Comparison of ENCODE assay signal across 12 cellular contexts in the genomic region with DNA sequence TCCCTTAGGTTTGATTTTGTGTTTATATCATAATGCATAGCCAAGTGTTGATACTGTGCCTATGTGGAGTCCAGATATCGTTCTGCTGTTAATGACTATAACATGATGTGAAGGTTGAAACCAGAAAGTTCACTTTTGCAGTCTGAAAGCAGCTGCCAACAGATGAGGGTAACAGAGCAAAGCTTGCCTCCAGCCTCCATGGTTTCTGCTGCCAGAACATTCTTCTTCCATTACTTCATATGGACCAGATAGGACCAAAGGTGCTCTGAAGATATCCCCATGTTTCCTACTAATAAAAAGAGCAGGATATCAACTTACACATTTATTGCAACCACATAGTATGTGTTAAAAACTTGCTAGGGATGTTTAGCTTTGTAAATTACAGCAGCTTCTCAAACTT.
DNase-seq lines count a peak whose midpoint lies in the region; ATAC-seq and TF ChIP-seq lines count a peak whose summit lies in the region.
"Had no signal": no experiment of that assay in that cellular context is flagged by ENCODE, and none has a peak within 500 bp of the region (broad histone marks: within the 10 kb centered on the region; RNA-seq: fewer than 3 reads in every experiment).

No MANE protein-coding gene starts in this region.

- H4K12ac ChIP-seq in trophoblast cell (ENCODE audit: low read depth, low read length): no peak overlapping the region

- no peaks in the 10 kb centered on the region for H3K79me1 ChIP-seq in trophoblast cell (ENCODE audit: low read length)

- H3K4me1 ChIP-seq in GM23248 (ENCODE audit: insufficient read depth): peaks cover 22% of the 10 kb centered on the region
- no peaks in the 10 kb centered on the region for H3K4me1 ChIP-seq in PC-3 (ENCODE audit: insufficient read depth, low read length)
- no peaks in the 10 kb centered on the region for H3K4me1 ChIP-seq in trophoblast cell (ENCODE audit: control insufficient read depth in 1 of 2, insufficient read depth in 2 of 2, low read length in 2 of 2)
- H3K4me1 ChIP-seq: BLaER1 treated with 17β-estradiol and CSF1 and Interleukin-3, amounts not matched to agents 10 nM and 100 nM had no signal

- H2BK12ac ChIP-seq in trophoblast cell (ENCODE audit: low read length): no peak overlapping the region

- H3K9ac ChIP-seq in GM23248 (no peak overlapping the region), PC-3 (ENCODE audit: low read length) (no peak overlapping the region), trophoblast cell (ENCODE audit: low read length) (no peak overlapping the region)
- H3K9ac ChIP-seq: BLaER1 treated with 17β-estradiol and CSF1 and Interleukin-3, amounts not matched to agents 10 nM and 100 nM had no signal

- H4K20me1 ChIP-seq in GM23248 (ENCODE audit: insufficient read depth) (no peaks in the 10 kb centered on the region), PC-3 (ENCODE audit: low read length) (no peaks in the 10 kb centered on the region)
- H4K20me1 ChIP-seq: BLaER1 treated with 17β-estradiol and CSF1 and Interleukin-3, amounts not matched to agents 10 nM and 100 nM had no signal

- in situ Hi-C loops in GM23248 (cut with MboI): no loop called here

- no peak overlapping the region for H2BK5ac ChIP-seq in trophoblast cell (ENCODE audit: low read depth, low read length, poor library complexity)

- H4K8ac ChIP-seq in trophoblast cell (ENCODE audit: low read depth, low read length): no peak overlapping the region

- H3K23ac ChIP-seq in trophoblast cell (ENCODE audit: low read length): no peak overlapping the region

- H2BK120ac ChIP-seq in trophoblast cell (ENCODE audit: insufficient read depth, low read length, poor library complexity): no peak overlapping the region

- H3K18ac ChIP-seq in trophoblast cell (ENCODE audit: low read length): no peak overlapping the region

- no peak overlapping the region for H3K4ac ChIP-seq in trophoblast cell (ENCODE audit: low read depth, low read length)

- no peak overlapping the region for H4K91ac ChIP-seq in trophoblast cell (ENCODE audit: low read depth, low read length)

- WGBS in GM23248 (ENCODE audit: low coverage in 1 of 2, low lambda C conversion rate in 2 of 2, missing lambda C conversion rate in 2 of 2), 2 experiments: 36 to 65% methylated on average over 1 of the region's 1 CpG
- WGBS in trophoblast cell (ENCODE audit: extremely low coverage, insufficient coverage, insufficient read length): no CpG with 5 or more reads among the region's 1 CpG

- ATAC-seq in PC-3 (no peak), HG02981 (IDR thresholded peaks at IDR 0.05; ENCODE audit: unreplicated experiment) (no peak)
- ATAC-seq: CD8-positive, alpha-beta T cell had no signal

- POLR2A ChIA-PET in PC-3 (lab: Charles Lee; ENCODE audit: unreplicated experiment): no interaction called here

- H3K27me3 ChIP-seq in GM23248 (replicated peaks; ENCODE audit: insufficient read depth): no peaks in the 10 kb centered on the region
- H3K27me3 ChIP-seq in PC-3 (ENCODE audit: low read length): no peaks in the 10 kb centered on the region
- no peaks in the 10 kb centered on the region for H3K27me3 ChIP-seq in trophoblast cell (ENCODE audit: insufficient read depth, low read length)
- H3K27me3 ChIP-seq: BLaER1 treated with 17β-estradiol and CSF1 and Interleukin-3, amounts not matched to agents 10 nM and 100 nM had no signal

- intact Hi-C loops in PC-3 (cut with micrococcal nuclease): no loop called here

- CTCF ChIA-PET in PC-3 (lab: Charles Lee): no interaction called here

- H3K9me2 ChIP-seq in GM23248 (ENCODE audit: insufficient read depth): no peaks in the 10 kb centered on the region; the same call in 1 of the 2 replicates
- no peaks in the 10 kb centered on the region for H3K9me2 ChIP-seq in PC-3 (replicated peaks; ENCODE audit: low read length)

- H3K4me3 ChIP-seq in GM23248 (no peak overlapping the region), PC-3 (ENCODE audit: low read length) (no peak overlapping the region), trophoblast cell (ENCODE audit: low read depth, low read length) (no peak overlapping the region)
- H3K4me3 ChIP-seq: BLaER1 treated with 17β-estradiol and CSF1 and Interleukin-3, amounts not matched to agents 10 nM and 100 nM; HAP-1 had no signal

- TF ChIP-seq CTCF in PC-3 (conservative IDR thresholded peaks at IDR 0.05; ENCODE audit: low read depth, low read length): no peak

- H2AK5ac ChIP-seq in trophoblast cell (ENCODE audit: low read length): no peak overlapping the region

- BruUV-seq in PC-3 (replicated peaks; lab: Mats Ljungman, UMichigan): no TSS peak

- H3K27ac ChIP-seq in GM23248 (no peak overlapping the region), PC-3 (ENCODE audit: low read length) (no peak overlapping the region), trophoblast cell (ENCODE audit: low read depth, low read length) (no peak overlapping the region)
- H3K27ac ChIP-seq: BLaER1 treated with 17β-estradiol and CSF1 and Interleukin-3, amounts not matched to agents 10 nM and 100 nM; HL-60 had no signal

- no peak overlapping the region for H3K4me2 ChIP-seq in GM23248 (ENCODE audit: unreplicated experiment)
- H3K4me2 ChIP-seq in PC-3 (ENCODE audit: low read length): no peak overlapping the region
- no peak overlapping the region for H3K4me2 ChIP-seq in trophoblast cell (ENCODE audit: low read length)
- H3K4me2 ChIP-seq: BLaER1 treated with 17β-estradiol and CSF1 and Interleukin-3, amounts not matched to agents 10 nM and 100 nM had no signal

- H3K9me3 ChIP-seq in GM23248 (ENCODE audit: low read depth): no peaks in the 10 kb centered on the region
- no peaks in the 10 kb centered on the region for H3K9me3 ChIP-seq in PC-3 (ENCODE audit: low read length)
- H3K9me3 ChIP-seq in trophoblast cell (ENCODE audit: insufficient read depth, low read depth, low read length): no peaks in the 10 kb centered on the region
- H3K9me3 ChIP-seq: BLaER1 treated with 17β-estradiol and CSF1 and Interleukin-3, amounts not matched to agents 10 nM and 100 nM had no signal

- peaks cover 17% of the 10 kb centered on the region for H3F3A ChIP-seq in GM23248 (ENCODE audit: insufficient read depth)
- no peaks in the 10 kb centered on the region for H3F3A ChIP-seq in PC-3 (ENCODE audit: low read length, unreplicated experiment)

- H3K36me3 ChIP-seq in GM23248 (ENCODE audit: low read depth): no peaks in the 10 kb centered on the region
- no peaks in the 10 kb centered on the region for H3K36me3 ChIP-seq in PC-3 (ENCODE audit: low read depth, low read length)
- no peaks in the 10 kb centered on the region for H3K36me3 ChIP-seq in trophoblast cell (ENCODE audit: control insufficient read depth in 1 of 2, insufficient read depth in 2 of 2, low read length in 2 of 2)
- H3K36me3 ChIP-seq: BLaER1 treated with 17β-estradiol and CSF1 and Interleukin-3, amounts not matched to agents 10 nM and 100 nM; HAP-1 had no signal

- H3K14ac ChIP-seq in trophoblast cell (ENCODE audit: low read length): no peak overlapping the region

- no peak overlapping the region for H2AFZ ChIP-seq in GM23248
- H2AFZ ChIP-seq in PC-3 (ENCODE audit: low read length): no peak overlapping the region
- H2AFZ ChIP-seq in trophoblast cell (ENCODE audit: insufficient read depth, low read length, poor library complexity): no peak overlapping the region

- no peaks in the 10 kb centered on the region for H3K79me2 ChIP-seq in GM23248 (ENCODE audit: insufficient read depth)
- no peaks in the 10 kb centered on the region for H3K79me2 ChIP-seq in PC-3 (ENCODE audit: low read length)
- H3K79me2 ChIP-seq in trophoblast cell (ENCODE audit: control insufficient read depth, insufficient read depth, low read length, poor library complexity): no peaks in the 10 kb centered on the region

- DNase-seq in GM23248 (peak; percentile 7), PC-3 (peak; percentile 9), trophoblast cell (peak; percentile 72 to 81), activated gamma-delta T cell (lab: John Stamatoyannopoulos, UW) (no peak)
- no peak for DNase-seq in activated CD4-positive, CD25-positive, alpha-beta regulatory T cell (lab: John Stamatoyannopoulos, UW)
- DNase-seq: Calu3; CD8-positive, alpha-beta T cell; DMS79 treated with DMSO at 0.1 percent for 48 hours had no signal

Comparison
In these comparisons a context has a peak if more than half of its experiments do, and no peak if none do; other contexts are left out.
1. DNase-seq: peak in GM23248 (single experiment), PC-3 (single experiment) and trophoblast cell (2 of 2); none in activated CD4-positive, CD25-positive, alpha-beta regulatory T cell (0 of 4) and activated gamma-delta T cell (single experiment).